Comparison of ENCODE assay signal across 1 cellular context in genomic region chr4:182897601-182898478, GRCh38.
A peak's percentile ranks its signal among the peaks of the same experiment; 100 is the strongest.
TF ChIP-seq lines count a peak whose summit lies in the region.

No MANE protein-coding gene starts in this region.

TF ChIP-seq in HepG2, 621 proteins besides CTCF, POLR2A, EP300 and RAD21 (continued from another document and continues in another):
- TF ChIP-seq ZBTB10 (CRISPR knock-in tag; IDR thresholded peaks at IDR 0.05; ENCODE audit: borderline replicate concordance) (no peak), ZNF234 (CRISPR knock-in tag; conservative IDR thresholded peaks at IDR 0.05) (no peak), DNMT1 (CRISPR knock-in tag; IDR thresholded peaks at IDR 0.05) (peak; percentile 94; the same call in 1 of the 2 replicates), NONO (IDR thresholded peaks at IDR 0.05) (no peak), NONO (CRISPR knock-in tag; conservative IDR thresholded peaks at IDR 0.05) (peak; percentile 96), ZNF292 (CRISPR knock-in tag; IDR thresholded peaks at IDR 0.05; ENCODE audit: borderline replicate concordance, low read depth) (peak; percentile 99), MIXL1 (CRISPR knock-in tag; IDR thresholded peaks at IDR 0.05) (peak; percentile 98), GLMP (CRISPR knock-in tag; IDR thresholded peaks at IDR 0.05; ENCODE audit: borderline replicate concordance) (no peak), EEA1 (CRISPR knock-in tag; IDR thresholded peaks at IDR 0.05; ENCODE audit: borderline replicate concordance) (0 out of 2 replicates have a peak, but pooled peaks have one; percentile 53), GPN1 (CRISPR knock-in tag; IDR thresholded peaks at IDR 0.05; ENCODE audit: borderline replicate concordance) (no peak), CHD2 (IDR thresholded peaks at IDR 0.05; ENCODE audit: low read depth, low read length) (no peak), ZNF737 (CRISPR knock-in tag; IDR thresholded peaks at IDR 0.05; ENCODE audit: borderline replicate concordance) (no peak; the same call in 1 of the 2 replicates), RAD51 (IDR thresholded peaks at IDR 0.05; ENCODE audit: borderline replicate concordance) (no peak), ZIK1 (CRISPR knock-in tag; IDR thresholded peaks at IDR 0.05; ENCODE audit: borderline replicate concordance, low read depth) (no peak), FOXM1 (CRISPR knock-in tag; IDR thresholded peaks at IDR 0.05) (no peak), IRF9 (CRISPR knock-in tag; IDR thresholded peaks at IDR 0.05; ENCODE audit: borderline replicate concordance) (peak; percentile 53; the same call in 1 of the 2 replicates), ZNF547 (CRISPR knock-in tag; IDR thresholded peaks at IDR 0.05) (0 out of 2 replicates have a peak, but pooled peaks have one; percentile 81), THYN1 (CRISPR knock-in tag; IDR thresholded peaks at IDR 0.05; ENCODE audit: borderline replicate concordance, low read depth) (0 out of 2 replicates have a peak, but pooled peaks have one; percentile 47), ZNF207 (IDR thresholded peaks at IDR 0.05; ENCODE audit: borderline replicate concordance) (no peak), MLXIP (CRISPR knock-in tag; IDR thresholded peaks at IDR 0.05; ENCODE audit: borderline replicate concordance) (peak; percentile 11; the same call in 1 of the 2 replicates), ZNF788 (CRISPR knock-in tag; IDR thresholded peaks at IDR 0.05; ENCODE audit: borderline replicate concordance) (peak; percentile 98; the same call in 1 of the 2 replicates), GABPB1 (CRISPR knock-in tag; IDR thresholded peaks at IDR 0.05) (peak; percentile 71), ZNF577 (CRISPR knock-in tag; IDR thresholded peaks at IDR 0.05; ENCODE audit: borderline replicate concordance, low read depth) (0 out of 2 replicates have a peak, but pooled peaks have one; percentile 61), HINFP (CRISPR knock-in tag; IDR thresholded peaks at IDR 0.05; ENCODE audit: low read depth) (peak; percentile 79; the same call in 1 of the 2 replicates), ATF1 (CRISPR knock-in tag; IDR thresholded peaks at IDR 0.05) (0 out of 2 replicates have a peak, but pooled peaks have one; percentile 43), ZNF343 (CRISPR knock-in tag; IDR thresholded peaks at IDR 0.05) (peak; percentile 74; the same call in 1 of the 2 replicates), YEATS4 (CRISPR knock-in tag; IDR thresholded peaks at IDR 0.05; ENCODE audit: borderline replicate concordance) (peak; percentile 88), SMARCE1 (IDR thresholded peaks at IDR 0.05; ENCODE audit: borderline replicate concordance) (no peak), SP5 (CRISPR knock-in tag; IDR thresholded peaks at IDR 0.05; ENCODE audit: borderline replicate concordance, low read depth) (peak; percentile 52), ZNF761 (CRISPR knock-in tag; conservative IDR thresholded peaks at IDR 0.05) (0 out of 2 replicates have a peak, but pooled peaks have one; percentile 66), ZHX2 (IDR thresholded peaks at IDR 0.05; ENCODE audit: low read depth) (peak; percentile 75), ZHX2 (CRISPR knock-in tag; IDR thresholded peaks at IDR 0.05; ENCODE audit: borderline replicate concordance) (no peak), YY1 (IDR thresholded peaks at IDR 0.05; ENCODE audit: insufficient read depth, insufficient replicate concordance, low read depth, low read length) (peak; percentile 29), ZNF260 (CRISPR knock-in tag; IDR thresholded peaks at IDR 0.05; ENCODE audit: borderline replicate concordance, low read depth) (no peak), ZNF160 (CRISPR knock-in tag; IDR thresholded peaks at IDR 0.05) (peak; percentile 71; the same call in 1 of the 2 replicates), PTBP1 (IDR thresholded peaks at IDR 0.05; ENCODE audit: low read depth, low read length, poor library complexity, severe bottlenecking) (no peak), AGO2 (optimal IDR thresholded peaks at IDR 0.05; ENCODE audit: low read depth, low read length) (peak; percentile 38), ZNF850 (CRISPR knock-in tag; conservative IDR thresholded peaks at IDR 0.05) (no peak), ZNF598 (CRISPR knock-in tag; IDR thresholded peaks at IDR 0.05; ENCODE audit: borderline replicate concordance) (peak; percentile 86)
- TF ChIP-seq, protein P1, sequence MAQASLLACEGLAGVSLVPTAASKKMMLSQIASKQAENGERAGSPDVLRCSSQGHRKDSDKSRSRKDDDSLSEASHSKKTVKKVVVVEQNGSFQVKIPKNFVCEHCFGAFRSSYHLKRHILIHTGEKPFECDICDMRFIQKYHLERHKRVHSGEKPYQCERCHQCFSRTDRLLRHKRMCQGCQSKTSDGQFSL (CRISPR knock-in tag; IDR thresholded peaks at IDR 0.05), result no peak
- TF ChIP-seq, protein P2, sequence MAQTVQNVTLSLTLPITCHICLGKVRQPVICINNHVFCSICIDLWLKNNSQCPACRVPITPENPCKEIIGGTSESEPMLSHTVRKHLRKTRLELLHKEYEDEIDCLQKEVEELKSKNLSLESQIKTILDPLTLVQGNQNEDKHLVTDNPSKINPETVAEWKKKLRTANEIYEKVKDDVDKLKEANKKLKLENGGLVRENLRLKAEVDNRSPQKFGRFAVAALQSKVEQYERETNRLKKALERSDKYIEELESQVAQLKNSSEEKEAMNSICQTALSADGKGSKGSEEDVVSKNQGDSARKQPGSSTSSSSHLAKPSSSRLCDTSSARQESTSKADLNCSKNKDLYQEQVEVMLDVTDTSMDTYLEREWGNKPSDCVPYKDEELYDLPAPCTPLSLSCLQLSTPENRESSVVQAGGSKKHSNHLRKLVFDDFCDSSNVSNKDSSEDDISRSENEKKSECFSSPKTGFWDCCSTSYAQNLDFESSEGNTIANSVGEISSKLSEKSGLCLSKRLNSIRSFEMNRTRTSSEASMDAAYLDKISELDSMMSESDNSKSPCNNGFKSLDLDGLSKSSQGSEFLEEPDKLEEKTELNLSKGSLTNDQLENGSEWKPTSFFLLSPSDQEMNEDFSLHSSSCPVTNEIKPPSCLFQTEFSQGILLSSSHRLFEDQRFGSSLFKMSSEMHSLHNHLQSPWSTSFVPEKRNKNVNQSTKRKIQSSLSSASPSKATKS (CRISPR knock-in tag; IDR thresholded peaks at IDR 0.05), result no peak
- TF ChIP-seq, protein P3, sequence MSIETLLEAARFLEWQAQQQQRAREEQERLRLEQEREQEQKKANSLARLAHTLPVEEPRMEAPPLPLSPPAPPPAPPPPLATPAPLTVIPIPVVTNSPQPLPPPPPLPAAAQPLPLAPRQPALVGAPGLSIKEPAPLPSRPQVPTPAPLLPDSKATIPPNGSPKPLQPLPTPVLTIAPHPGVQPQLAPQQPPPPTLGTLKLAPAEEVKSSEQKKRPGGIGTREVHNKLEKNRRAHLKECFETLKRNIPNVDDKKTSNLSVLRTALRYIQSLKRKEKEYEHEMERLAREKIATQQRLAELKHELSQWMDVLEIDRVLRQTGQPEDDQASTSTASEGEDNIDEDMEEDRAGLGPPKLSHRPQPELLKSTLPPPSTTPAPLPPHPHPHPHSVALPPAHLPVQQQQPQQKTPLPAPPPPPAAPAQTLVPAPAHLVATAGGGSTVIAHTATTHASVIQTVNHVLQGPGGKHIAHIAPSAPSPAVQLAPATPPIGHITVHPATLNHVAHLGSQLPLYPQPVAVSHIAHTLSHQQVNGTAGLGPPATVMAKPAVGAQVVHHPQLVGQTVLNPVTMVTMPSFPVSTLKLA (IDR thresholded peaks at IDR 0.05), result 0 out of 2 replicates have a peak, but pooled peaks have one; percentile 35
